In the genomic region with DNA sequence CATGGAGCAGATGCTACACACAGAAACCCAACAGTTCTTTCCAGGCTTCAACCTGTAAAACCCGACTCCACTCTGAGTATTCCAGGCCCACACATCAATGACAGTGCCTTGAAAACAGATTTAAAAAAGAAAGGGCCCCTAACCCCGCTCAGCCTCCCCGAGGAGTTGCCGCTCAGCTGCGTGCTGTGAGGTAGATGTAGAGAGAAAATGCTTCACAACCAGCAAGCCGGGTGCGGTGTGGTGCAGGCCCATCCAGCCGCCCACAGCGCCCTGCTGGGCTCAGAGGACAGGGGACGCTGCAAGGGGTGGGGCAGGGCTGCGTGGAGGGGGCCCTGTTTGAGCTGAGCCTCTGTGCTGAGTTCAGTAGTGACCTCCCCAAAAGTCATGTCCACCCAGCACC, we compare ENCODE assay signal across 10 cellular contexts. TPM values are rescaled to one million over a fixed set of nuclear protein-coding genes. Genes with fewer than 3 reads are reported as not detected.
DNase-seq lines count a peak whose midpoint lies in the region; FAIRE-seq and TF ChIP-seq lines count a peak whose summit lies in the region.
"Not testable (repeated sequence)": the region's sequence is repeated elsewhere in the genome, so short reads cannot be mapped to it uniquely, and the experiment has no call there.
"Had no signal": no experiment of that assay in that cellular context is flagged by ENCODE, and none has a peak within 500 bp of the region (broad histone marks: within the 10 kb centered on the region; RNA-seq: fewer than 3 reads in every experiment).

No MANE protein-coding gene starts in this region.

- H3K27ac ChIP-seq in BLaER1; kidney (ENCODE audit: low read depth in 2 of 2, low read length in 2 of 2); neural progenitor cell; spleen: not testable (repeated sequence)

- not testable (repeated sequence) for H3K9me3 ChIP-seq in BLaER1; kidney (ENCODE audit: control insufficient read depth in 1 of 2, low read length in 2 of 2); neural progenitor cell (ENCODE audit: low read depth); spleen

- not testable (repeated sequence) for FAIRE-seq in kidney (lab: Jason Lieb, UNC)

- H3K4me3 ChIP-seq in BLaER1; kidney (ENCODE audit: low read length in 2 of 2); neural progenitor cell; spleen: not testable (repeated sequence)

- peak overlapping the region; percentile 27 for H3K4me2 ChIP-seq in BLaER1
- not testable (repeated sequence) for H3K4me2 ChIP-seq in neural progenitor cell

- intact Hi-C loops in kidney (cut with DNase I) = not testable (repeated sequence)
- intact Hi-C loops in spleen (cut with DNase I; ENCODE audit: low total_unique reads) = loop anchor here (10.0 kb wide), 1 partner anchor 352 kb away; no protein-coding TSS in a partner anchor

- H3K36me3 ChIP-seq in BLaER1; kidney (ENCODE audit: control insufficient read depth in 1 of 2, insufficient read depth in 2 of 2, low read length in 2 of 2); neural progenitor cell; spleen: not testable (repeated sequence)

- H4K20me1 ChIP-seq in BLaER1; neural progenitor cell (ENCODE audit: low read depth): not testable (repeated sequence)

- not testable (repeated sequence) for H3K79me2 ChIP-seq in neural progenitor cell (ENCODE audit: low read depth)

- H3K9ac ChIP-seq in BLaER1; kidney (ENCODE audit: low read length in 2 of 2); neural progenitor cell: not testable (repeated sequence)

- H3K36me3 Mint-ChIP-seq in neural progenitor cell = not testable (repeated sequence)

- H3K4me1 ChIP-seq in BLaER1 = peaks cover 27% of the 10 kb centered on the region
- H3K4me1 ChIP-seq in kidney (ENCODE audit: control insufficient read depth in 1 of 2, insufficient read depth in 1 of 2, low read depth in 1 of 2, low read length in 2 of 2); neural progenitor cell: not testable (repeated sequence)
- peaks cover 0 to 13% (median 4%) of the 10 kb centered on the region in 6 donors for H3K4me1 ChIP-seq in spleen

- not testable (repeated sequence) for H2AFZ ChIP-seq in neural progenitor cell (replicated peaks)

- not testable (repeated sequence) for TF ChIP-seq CTCF in kidney (IDR thresholded peaks at IDR 0.05; ENCODE audit: borderline replicate concordance, extremely low read depth, insufficient read depth); neural progenitor cell (IDR thresholded peaks at IDR 0.05); spleen (IDR thresholded peaks at IDR 0.05 in 8 of 11, conservative IDR thresholded peaks at IDR 0.05 in 3 of 11)

- H3K4me1 Mint-ChIP-seq in neural progenitor cell = not testable (repeated sequence)

- H3F3A ChIP-seq in neural progenitor cell (ENCODE audit: low read depth) = not testable (repeated sequence)

- H3K27me3 Mint-ChIP-seq in neural progenitor cell (ENCODE audit: insufficient read depth, low read depth) = not testable (repeated sequence)

- not testable (repeated sequence) for TF ChIP-seq POLR2A in spleen (IDR thresholded peaks at IDR 0.05)

- H3K27me3 ChIP-seq in BLaER1; neural progenitor cell; spleen (replicated peaks in 1 of 7): not testable (repeated sequence)

- peak overlapping the region; percentile 62 for H3K4me3 Mint-ChIP-seq in neural progenitor cell

- H3K27ac Mint-ChIP-seq in neural progenitor cell = not testable (repeated sequence)

- 84 to 98% (median 92%) methylated on average over 11 of the region's 11 CpGs for WGBS in spleen, 5 donors

- DNase-seq in activated effector memory CD4-positive, alpha-beta T cell treated with anti-CD3 and anti-CD28 coated beads, Interleukin-2, amount 50 U/mL, for 16 hours = peak; percentile 50
- DNase-seq in kidney (peak; percentile 54), spleen (peak; percentile 47)
- DNase-seq in neural progenitor cell (ENCODE audit: low spot score) = not testable (repeated sequence)

- not testable (repeated sequence) for H3K9me3 Mint-ChIP-seq in neural progenitor cell

RNA-seq across cellular contexts. Expression of gene TNFRSF13B, which starts 24.8 kb away (rescaled TPM):
- total RNA-seq in kidney = 1.4 TPM
- polyA plus RNA-seq in kidney (ENCODE audit: insufficient read depth, low read depth, low replicate concordance) = not detected
- not detected in 2 replicates for total RNA-seq in neural progenitor cell (ENCODE audit: low replicate concordance)
- 10 to 100 TPM; 25.1 to 52.1 (median 40.4) TPM for total RNA-seq in spleen
- 100 to 1,000 TPM in 2 of 3 donors, 10 to 100 TPM in 1; 65.9 to 142 (median 119) TPM for polyA plus RNA-seq in spleen
- total RNA-seq: CD4-positive, alpha-beta memory T cell; CD8-positive, alpha-beta memory T cell; Daoy; G401 had no signal
- polyA plus RNA-seq: BJ; CD8-positive, alpha-beta memory T cell had no signal

RNA-seq across cellular contexts. Expression of gene MPRIP, which starts 45.5 kb away (rescaled TPM):
- 250 TPM for total RNA-seq in kidney
- 120 TPM for polyA plus RNA-seq in kidney (ENCODE audit: insufficient read depth, low read depth, low replicate concordance)
- 42.1 and 65.0 TPM in 2 replicates for total RNA-seq in neural progenitor cell (ENCODE audit: low replicate concordance)
- total RNA-seq in spleen = 100 to 1,000 TPM; 120 to 309 (median 197) TPM
- polyA plus RNA-seq in spleen = 100 to 1,000 TPM in 1 of 3 donors, 10 to 100 TPM in 2; 52.3 to 114 (median 83.0) TPM

Comparison
In these comparisons a context has a peak if more than half of its experiments do, and no peak if none do; other contexts are left out.
1. RNA of gene TNFRSF13B, which starts 24.8 kb away (total RNA-seq): 25.1 to 52.1 TPM in spleen; 1.4 TPM in kidney (single experiment) and not detected in neural progenitor cell; every median in the first group is over 10 times any median in the second.